ENCODE assay signal across 12 cellular contexts in genomic region chr12:124656947-124657434, GRCh38.
"Had no signal": no experiment of that assay in that cellular context is flagged by ENCODE, and none has a peak within 500 bp of the region (broad histone marks: within the 10 kb centered on the region; RNA-seq: fewer than 3 reads in every experiment).

No MANE protein-coding gene starts in this region.

- H3K4me1 Mint-ChIP-seq: stimulated activated memory B cell treated with anti-CD40 and anti-IgM and Interleukin-4, amounts not matched to agents 10 μg/mL and 1 μg/mL and 100 μg/mL, for 72 hours had no signal

- H3K4me3 Mint-ChIP-seq: activated naive CD8-positive, alpha-beta T cell treated with anti-CD3 and anti-CD28 coated beads, Interleukin-2, amount 10 ng/mL, durations not matched to agents 7 days and 5 days; endodermal cell; naive thymus-derived CD4-positive, alpha-beta T cell; stimulated activated memory B cell treated with anti-CD40 and anti-IgM and Interleukin-4, amounts not matched to agents 10 μg/mL and 1 μg/mL and 100 μg/mL, for 72 hours had no signal

- H3K9me3 Mint-ChIP-seq: activated naive CD8-positive, alpha-beta T cell treated with anti-CD3 and anti-CD28 coated beads, Interleukin-2, amount 10 ng/mL, durations not matched to agents 7 days and 5 days; endodermal cell had no signal

- H3K27ac Mint-ChIP-seq: activated naive CD8-positive, alpha-beta T cell treated with anti-CD3 and anti-CD28 coated beads, Interleukin-2, amount 10 ng/mL, durations not matched to agents 7 days and 5 days; endodermal cell; naive thymus-derived CD4-positive, alpha-beta T cell; stimulated activated memory B cell treated with anti-CD40 and anti-IgM and Interleukin-4, amounts not matched to agents 10 μg/mL and 1 μg/mL and 100 μg/mL, for 72 hours had no signal

- DNase-seq: activated CD4-positive, CD25-positive, alpha-beta regulatory T cell treated with anti-CD3 and anti-CD28 coated beads, Interleukin-2, amount 50 U/mL, for 72 hours; activated naive CD4-positive, alpha-beta T cell; activated naive CD8-positive, alpha-beta T cell treated with anti-CD3 and anti-CD28 coated beads, Interleukin-2, amount 10 ng/mL, durations not matched to agents 7 days and 5 days; activated T-cell treated with anti-CD3 and anti-CD28 coated beads for 4 hours; anterior cingulate cortex; endodermal cell; erythroblast; left colon; naive thymus-derived CD4-positive, alpha-beta T cell; retina; stimulated activated CD4-positive, alpha-beta T cell treated with anti-CD3 and anti-CD28 coated beads, Interleukin-2, amount 100 ng/mL, for 48 hours had no signal

- H3K36me3 Mint-ChIP-seq: activated naive CD8-positive, alpha-beta T cell treated with anti-CD3 and anti-CD28 coated beads, Interleukin-2, amount 10 ng/mL, durations not matched to agents 7 days and 5 days; naive thymus-derived CD4-positive, alpha-beta T cell; stimulated activated memory B cell treated with anti-CD40 and anti-IgM and Interleukin-4, amounts not matched to agents 10 μg/mL and 1 μg/mL and 100 μg/mL, for 72 hours had no signal
